21 cellular contexts compared by ENCODE assay signal in the genomic region with DNA sequence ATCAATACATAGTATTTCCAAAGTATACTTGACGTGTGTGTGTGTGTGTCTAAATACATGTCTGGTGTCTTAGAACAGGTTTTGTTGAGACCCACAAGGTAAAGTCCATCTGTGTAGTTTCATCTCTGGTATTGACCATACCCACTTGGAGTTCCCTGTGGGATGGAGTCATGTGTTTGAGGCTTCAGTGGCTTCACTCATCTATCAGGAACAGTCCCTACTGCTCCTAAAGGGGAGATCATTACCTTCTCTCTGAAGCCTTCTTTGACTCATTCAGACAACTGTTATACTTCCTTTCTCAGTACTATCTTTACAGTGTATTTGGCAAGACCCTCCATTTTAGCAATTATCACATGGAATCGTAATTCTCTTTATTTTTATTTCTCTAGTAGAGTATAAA. TPM values are rescaled to one million over a fixed set of nuclear protein-coding genes. Genes with fewer than 3 reads are reported as not detected.
DNase-seq lines count a peak whose midpoint lies in the region; ATAC-seq and FAIRE-seq lines count a peak whose summit lies in the region.
"Had no signal": no experiment of that assay in that cellular context is flagged by ENCODE, and none has a peak within 500 bp of the region (broad histone marks: within the 10 kb centered on the region; RNA-seq: fewer than 3 reads in every experiment).

No MANE protein-coding gene starts in this region.

- peak overlapping the region in 1 of 7 donors; percentile 47 for H3K4me3 Mint-ChIP-seq in CD8-positive, alpha-beta memory T cell
- H3K4me3 Mint-ChIP-seq: T-helper 2 cell treated with Interferon-gamma antibody and Interleukin-4, amounts not matched to agents 5 μg/mL and 100 μg/mL, for 36 hours had no signal

- POLR2A ChIA-PET in CD8-positive, alpha-beta memory T cell (lab: Charles Lee), result no interaction called here

- H3K9me3 Mint-ChIP-seq in CD8-positive, alpha-beta memory T cell, result no peaks in the 10 kb centered on the region

- no peak for DNase-seq in CD8-positive, alpha-beta memory T cell
- DNase-seq in GM19239 (ENCODE audit: insufficient read length, low spot score) (no peak), kidney tubule cell (ENCODE audit: low spot score) (peak; percentile 5), NCI-H2081 treated with DMSO at 0.1 percent for 48 hours (lab: John Stamatoyannopoulos, UW) (no peak)
- DNase-seq: activated CD4-positive, alpha-beta T cell treated with anti-CD3 and anti-CD28 coated beads, Interleukin-2, amount 50 U/mL, for 1 hour; activated gamma-delta T cell; cerebellar nuclear complex; DMS153; HCEC 1CT; islet precursor cell; Karpas-422; NCI-H1048; NCI-H1930; NCI-H226; NCI-H82; stimulated activated CD8-positive, alpha-beta memory T cell treated with anti-CD3 and anti-CD28 coated beads, Interleukin-4, amount 100 ng/mL, for 48 hours; trophoblast cell had no signal

- H3K36me3 Mint-ChIP-seq in CD8-positive, alpha-beta memory T cell, result peaks cover 15 to 43% (median 24%) of the 10 kb centered on the region in 3 donors

- no peak overlapping the region for H3K27ac ChIP-seq in CD8-positive, alpha-beta memory T cell (ENCODE audit: low read depth, low read length)

- ATAC-seq in HG03378 (IDR thresholded peaks at IDR 0.05; ENCODE audit: unreplicated experiment), result peak; percentile 45
- ATAC-seq in HG02884 (IDR thresholded peaks at IDR 0.05; ENCODE audit: unreplicated experiment), result no peak
- no peak for ATAC-seq in GM21737 (IDR thresholded peaks at IDR 0.05; ENCODE audit: unreplicated experiment)

- H3K4me1 ChIP-seq in CD8-positive, alpha-beta memory T cell (ENCODE audit: insufficient read depth, low read length), result peaks cover 35% of the 10 kb centered on the region

- H3K27ac Mint-ChIP-seq in CD8-positive, alpha-beta memory T cell, result peak overlapping the region in 5 of 8 donors; percentile 11 to 66 (median 59)
- H3K27ac Mint-ChIP-seq: T-helper 2 cell treated with Interferon-gamma antibody and Interleukin-4, amounts not matched to agents 5 μg/mL and 100 μg/mL, for 36 hours had no signal

- H3K9me3 ChIP-seq in CD8-positive, alpha-beta memory T cell (ENCODE audit: low read length), result no peaks in the 10 kb centered on the region

- H3K36me3 ChIP-seq in CD8-positive, alpha-beta memory T cell (ENCODE audit: insufficient read depth, low read length), result peaks cover 33% of the 10 kb centered on the region

- no peaks in the 10 kb centered on the region for H3K27me3 ChIP-seq in CD8-positive, alpha-beta memory T cell (ENCODE audit: insufficient read depth, low read length, poor library complexity, severe bottlenecking)

- H3K27me3 Mint-ChIP-seq in CD8-positive, alpha-beta memory T cell, result no peaks in the 10 kb centered on the region

- H3K4me3 ChIP-seq in CD8-positive, alpha-beta memory T cell (ENCODE audit: low read length), result no peak overlapping the region

- CTCF ChIA-PET in CD8-positive, alpha-beta memory T cell (lab: Charles Lee), result no interaction called here

- H3K4me1 Mint-ChIP-seq in CD8-positive, alpha-beta memory T cell, result peaks cover 61 to 68% (median 65%) of the 10 kb centered on the region in 3 donors

- peak; percentile 26 for FAIRE-seq in GM19239 (lab: Jason Lieb, UNC)

RNA-seq across cellular contexts. Expression of gene RAB21, which starts 14.2 kb away (rescaled TPM):
- total RNA-seq in CD8-positive, alpha-beta memory T cell, result 100 to 1,000 TPM; 100 to 106 TPM
- 39.3 TPM for polyA plus RNA-seq in CD8-positive, alpha-beta memory T cell
